Comparison of ENCODE assay signal across 8 cellular contexts in the genomic region with DNA sequence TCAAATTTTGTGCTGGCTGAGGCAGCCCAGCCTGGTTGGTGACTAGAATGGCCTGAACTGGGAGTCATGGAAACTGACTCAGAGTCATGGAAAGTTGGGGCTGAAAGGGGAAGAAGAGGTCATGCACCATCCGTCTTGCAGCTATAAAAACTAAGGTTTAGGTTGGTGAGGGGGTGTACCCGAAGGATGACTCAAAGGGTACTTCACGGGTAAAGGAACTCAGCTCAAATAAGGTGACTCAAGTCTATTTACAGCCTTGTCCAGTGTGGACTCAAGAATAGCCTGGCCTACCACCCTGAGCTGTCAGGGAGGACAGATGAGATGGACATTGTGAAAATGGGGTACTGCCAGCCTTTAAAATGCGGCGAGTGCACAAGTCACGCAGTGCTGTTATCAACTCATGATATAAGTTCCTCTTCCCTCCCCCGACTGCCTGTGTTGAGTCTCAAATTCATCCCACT.
DNase-seq lines count a peak whose midpoint lies in the region; ATAC-seq and TF ChIP-seq lines count a peak whose summit lies in the region.

No MANE protein-coding gene starts in this region.

- no peak for TF ChIP-seq POLR2A in GM18505 (IDR thresholded peaks at IDR 0.05; ENCODE audit: borderline replicate concordance, extremely low read depth, insufficient read depth, insufficient read length)

- no peak for TF ChIP-seq CTCF in AG09309 (IDR thresholded peaks at IDR 0.05; ENCODE audit: control insufficient read depth, insufficient read depth, low read depth, low read length, missing control alignments)

- ATAC-seq in GM19397 (IDR thresholded peaks at IDR 0.05; ENCODE audit: unreplicated experiment) = peak; percentile 57
- ATAC-seq in GM18505 (IDR thresholded peaks at IDR 0.05; ENCODE audit: unreplicated experiment) = no peak

- no peak overlapping the region for H3K4me3 ChIP-seq in AG09309 (ENCODE audit: control insufficient read depth, low read depth, low read length)

- peak; percentile 55 for DNase-seq in AG09309 (ENCODE audit: low read depth)
- peak; percentile 91 for DNase-seq in NOMO-1 treated with DMSO at 0.1 percent for 48 hours (lab: John Stamatoyannopoulos, UW; ENCODE audit: unreplicated experiment)
- DNase-seq in islet precursor cell = peak; percentile 43
- no peak for DNase-seq in ecto neural progenitor cell (ENCODE audit: low spot score)
- no peak for DNase-seq in NK-92 (lab: John Stamatoyannopoulos, UW; ENCODE audit: unreplicated experiment)
- no peak for DNase-seq in NCI-H2227 treated with DMSO at 0.1 percent for 48 hours (lab: John Stamatoyannopoulos, UW)

Comparison
In these comparisons a context has a peak if more than half of its experiments do, and no peak if none do; other contexts are left out.
1. DNase-seq: peak in AG09309 (single experiment), NOMO-1 treated with DMSO at 0.1 percent for 48 hours (single experiment) and islet precursor cell (single experiment); none in ecto neural progenitor cell (single experiment), NK-92 (single experiment) and NCI-H2227 treated with DMSO at 0.1 percent for 48 hours (single experiment).